In the genomic region with DNA sequence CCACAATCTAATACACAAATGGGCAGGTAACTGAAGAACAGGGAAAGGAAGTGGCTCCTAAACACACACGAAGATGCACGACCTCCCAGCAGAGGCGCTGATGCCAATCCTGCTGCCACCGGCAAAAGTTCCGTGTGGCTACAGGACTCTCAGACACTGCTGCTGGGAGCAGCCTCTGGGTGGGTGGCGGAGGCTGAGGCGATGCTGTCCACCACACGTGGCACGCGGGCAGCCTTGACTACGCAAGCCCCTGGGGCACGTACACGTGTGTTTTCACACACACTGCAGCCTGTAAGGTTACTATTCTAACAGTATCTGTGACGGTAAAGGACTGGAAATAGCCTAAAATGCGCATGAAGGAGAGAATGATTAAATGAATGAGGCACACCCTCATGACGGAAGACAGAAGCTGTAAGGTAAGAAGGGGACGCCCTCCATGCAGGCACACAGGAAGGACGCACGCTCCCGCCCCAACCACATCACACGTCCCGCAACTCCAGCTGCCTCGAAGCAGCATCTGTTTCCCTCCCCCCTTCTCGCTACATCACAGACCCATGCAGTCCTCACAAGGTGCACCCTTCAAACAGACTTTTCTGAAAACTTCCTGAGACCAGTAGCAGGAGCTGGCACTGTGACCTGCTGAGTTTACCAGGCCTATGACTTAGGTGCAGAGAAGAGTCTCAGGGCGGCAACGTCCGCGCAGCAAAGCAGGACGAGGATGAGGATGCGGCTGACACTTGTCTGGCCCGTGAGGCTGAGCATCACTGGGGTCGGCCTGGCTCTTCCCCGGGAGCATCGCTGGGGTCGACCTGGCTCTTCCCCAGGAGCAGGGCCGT, we compare ENCODE assay signal across 12 cellular contexts. TPM values are rescaled to one million over a fixed set of nuclear protein-coding genes. Genes with fewer than 3 reads are reported as not detected.
DNase-seq lines count a peak whose midpoint lies in the region; ATAC-seq and TF ChIP-seq lines count a peak whose summit lies in the region.
"Had no signal": no experiment of that assay in that cellular context is flagged by ENCODE, and none has a peak within 500 bp of the region (broad histone marks: within the 10 kb centered on the region; RNA-seq: fewer than 3 reads in every experiment).

No MANE protein-coding gene starts in this region.

- H3K9me3 ChIP-seq in Peyer's patch (no peaks in the 10 kb centered on the region), iPS-15b (ENCODE audit: control insufficient read depth, insufficient read depth, low read length) (no peaks in the 10 kb centered on the region), MG63 (no peaks in the 10 kb centered on the region), PC-9 (ENCODE audit: insufficient read depth, low read depth) (no peaks in the 10 kb centered on the region)
- H3K9me3 ChIP-seq: tibial nerve had no signal

- intact Hi-C loops in PC-9 (cut with micrococcal nuclease; ENCODE audit: unreplicated experiment): no loop called here

- no peak for ATAC-seq in GM18858 (IDR thresholded peaks at IDR 0.05; ENCODE audit: unreplicated experiment)

- H3F3A ChIP-seq in PC-9 (ENCODE audit: insufficient read depth, low read depth): no peaks in the 10 kb centered on the region

- CTCF ChIA-PET in PC-9 (lab: Charles Lee): no interaction called here

- no TSS peak for BruUV-seq in PC-9 (replicated peaks; lab: Mats Ljungman, UMichigan)

- H3K4me1 ChIP-seq in Peyer's patch (no peaks in the 10 kb centered on the region), iPS-15b (ENCODE audit: control insufficient read depth, insufficient read depth, low read length) (no peaks in the 10 kb centered on the region), PC-9 (replicated peaks; ENCODE audit: insufficient read depth) (no peaks in the 10 kb centered on the region)

- no peak overlapping the region for H2AFZ ChIP-seq in PC-9

- no peak for TF ChIP-seq CTCF in Peyer's patch (IDR thresholded peaks at IDR 0.05)
- no peak for TF ChIP-seq CTCF in PC-9 (conservative IDR thresholded peaks at IDR 0.05)

- no peak for TF ChIP-seq POLR2A in Peyer's patch (IDR thresholded peaks at IDR 0.05)

- H3K9ac ChIP-seq in iPS-15b (ENCODE audit: low read depth, low read length): peak overlapping the region; percentile 13

- H3K27ac ChIP-seq in Peyer's patch (peak overlapping the region in 3 of 4 donors; percentile 52 to 71 (median 58)), PC-9 (no peak overlapping the region)

- peak in 2 of 3 donors; percentile 68 to 81 for DNase-seq in Peyer's patch
- DNase-seq in activated T-cell treated with anti-CD3 and anti-CD28 coated beads for 24 hours (ENCODE audit: low read depth): peak; percentile 60
- DNase-seq in stimulated activated CD8-positive, alpha-beta memory T cell treated with anti-CD3 and anti-CD28 coated beads, Interleukin-4, amount 100 ng/mL, for 24 hours (ENCODE audit: low read depth): peak; percentile 52
- no peak for DNase-seq in MG63
- no peak for DNase-seq in PC-9
- DNase-seq in NCI-H2171 treated with DMSO at 0.1 percent for 48 hours (lab: John Stamatoyannopoulos, UW): no peak
- DNase-seq: erythroblast, NCI-H1436, RPMI8226 had no signal

- H3K9me2 ChIP-seq in PC-9 (ENCODE audit: insufficient read depth): no peaks in the 10 kb centered on the region

- H4K20me1 ChIP-seq in PC-9 (ENCODE audit: insufficient read depth): no peaks in the 10 kb centered on the region

- POLR2A ChIA-PET in PC-9 (lab: Charles Lee; ENCODE audit: unreplicated experiment): interaction anchor here (0.6 kb wide), 1 partner anchor 524 kb away, joined by 8 read pairs; no protein-coding TSS in a partner anchor

- no peaks in the 10 kb centered on the region for H3K79me2 ChIP-seq in PC-9 (ENCODE audit: low read depth)

- H3K27me3 ChIP-seq in Peyer's patch: no peaks in the 10 kb centered on the region
- H3K27me3 ChIP-seq in iPS-15b (ENCODE audit: control insufficient read depth, insufficient read depth, low read length): no peaks in the 10 kb centered on the region
- H3K27me3 ChIP-seq in MG63: no peaks in the 10 kb centered on the region
- no peaks in the 10 kb centered on the region for H3K27me3 ChIP-seq in PC-9 (ENCODE audit: insufficient read depth, low read depth)
- H3K27me3 ChIP-seq: tibial nerve had no signal

- H3K4me3 ChIP-seq in Peyer's patch: no peak overlapping the region
- H3K4me3 ChIP-seq in iPS-15b (ENCODE audit: low read depth, low read length): no peak overlapping the region
- no peak overlapping the region for H3K4me3 ChIP-seq in MG63
- no peak overlapping the region for H3K4me3 ChIP-seq in PC-9
- H3K4me3 ChIP-seq: tibial nerve had no signal

- H3K36me3 ChIP-seq in Peyer's patch (no peaks in the 10 kb centered on the region), iPS-15b (ENCODE audit: control insufficient read depth, insufficient read depth, low read length) (peaks cover 5% of the 10 kb centered on the region), MG63 (peaks cover 3% of the 10 kb centered on the region), PC-9 (ENCODE audit: low read depth) (no peaks in the 10 kb centered on the region)

- H3K4me2 ChIP-seq in PC-9: no peak overlapping the region

RNA-seq across cellular contexts. Expression of gene FASN, which starts 28.7 kb away (rescaled TPM):
- total RNA-seq in Peyer's patch (100 to 1,000 TPM in 1 of 4 donors, 10 to 100 TPM in 3; 50.4 to 110 (median 76.5) TPM), PC-9 (2021) (455 and 658 TPM in 2 replicates)
- 112 and 125 TPM in 2 replicates for total RNA-seq in MG63 (2014; rRNA removed; shearing (Covaris generic); ENCODE audit: low replicate concordance)

Comparison
In these comparisons a context has a peak if more than half of its experiments do, and no peak if none do; other contexts are left out.
1. DNase-seq: peak in Peyer's patch (2 of 3), activated T-cell treated with anti-CD3 and anti-CD28 coated beads for 24 hours (single experiment) and stimulated activated CD8-positive, alpha-beta memory T cell treated with anti-CD3 and anti-CD28 coated beads, Interleukin-4, amount 100 ng/mL, for 24 hours (single experiment); none in MG63 (single experiment), PC-9 (0 of 2) and NCI-H2171 treated with DMSO at 0.1 percent for 48 hours (single experiment).